1 cellular context compared by ENCODE assay signal in genomic region chr6:135280375-135281136, GRCh38.
TF ChIP-seq lines count a peak whose summit lies in the region.

No MANE protein-coding gene starts in this region.

TF ChIP-seq in K562, 482 proteins besides CTCF, POLR2A, EP300 and RAD21 (continued from another document and continues in another):
- TF ChIP-seq ZBTB9 (CRISPR knock-in tag; IDR thresholded peaks at IDR 0.05) (no peak), ARID3A (IDR thresholded peaks at IDR 0.05; ENCODE audit: borderline replicate concordance, low read depth, low read length) (peak; percentile 30; the same call in 1 of the 2 replicates), RNF2 (IDR thresholded peaks at IDR 0.05) (peak; percentile 64; the same call in 1 of the 2 replicates), CBFA2T2 (conservative IDR thresholded peaks at IDR 0.05) (no peak), ZNF584 (CRISPR knock-in tag; IDR thresholded peaks at IDR 0.05; ENCODE audit: low read depth) (no peak), JUN (IDR thresholded peaks at IDR 0.05; ENCODE audit: borderline replicate concordance, low read depth, low read length) (no peak), JUN (CRISPR knock-in tag; IDR thresholded peaks at IDR 0.05; ENCODE audit: borderline replicate concordance) (no peak), ZNF778 (CRISPR knock-in tag; IDR thresholded peaks at IDR 0.05) (no peak), POLR2H (tag; IDR thresholded peaks at IDR 0.05; ENCODE audit: low read depth) (0 out of 2 replicates have a peak, but pooled peaks have one; percentile 47), ZKSCAN3 (CRISPR knock-in tag; IDR thresholded peaks at IDR 0.05) (no peak), ZEB2 (IDR thresholded peaks at IDR 0.05) (no peak), RB1 (IDR thresholded peaks at IDR 0.05; ENCODE audit: low read depth) (no peak), BCLAF1 (IDR thresholded peaks at IDR 0.05; ENCODE audit: borderline replicate concordance in 1 of 2, control insufficient read depth in 1 of 2, low read depth in 2 of 2, low read length in 1 of 2) (no peak), ZNF639 (CRISPR knock-in tag; conservative IDR thresholded peaks at IDR 0.05 in 1 of 2, IDR thresholded peaks at IDR 0.05 in 1 of 2) (no peak), TCF3 (CRISPR knock-in tag; IDR thresholded peaks at IDR 0.05) (peak; percentile 38; the same call in 1 of the 2 replicates), FOXA1 (IDR thresholded peaks at IDR 0.05; ENCODE audit: borderline replicate concordance) (no peak), PKNOX1 (IDR thresholded peaks at IDR 0.05) (peak; percentile 69), ETV1 (tag; conservative IDR thresholded peaks at IDR 0.05; ENCODE audit: low read depth) (peak; percentile 91), SUPT5H (IDR thresholded peaks at IDR 0.05) (no peak), SMARCA4 (IDR thresholded peaks at IDR 0.05) (0 out of 2 replicates have a peak, but pooled peaks have one; percentile 15), ARID1B (IDR thresholded peaks at IDR 0.05) (peak; percentile 20), FOXP4 (CRISPR knock-in tag; IDR thresholded peaks at IDR 0.05; ENCODE audit: borderline replicate concordance) (no peak), NFXL1 (CRISPR knock-in tag; IDR thresholded peaks at IDR 0.05) (no peak), SRSF1 (IDR thresholded peaks at IDR 0.05; ENCODE audit: low read depth, low read length) (no peak), CHD2 (IDR thresholded peaks at IDR 0.05; ENCODE audit: low read depth, low read length) (no peak), CCAR2 (IDR thresholded peaks at IDR 0.05; ENCODE audit: low read depth, low read length) (no peak), ATF1 (CRISPR knock-in tag; IDR thresholded peaks at IDR 0.05) (no peak), ATF1 (tag; IDR thresholded peaks at IDR 0.05) (no peak), ZNF165 (CRISPR knock-in tag; IDR thresholded peaks at IDR 0.05; ENCODE audit: borderline replicate concordance) (no peak), ZBTB49 (CRISPR knock-in tag; IDR thresholded peaks at IDR 0.05; ENCODE audit: borderline replicate concordance) (no peak), MEIS2 (IDR thresholded peaks at IDR 0.05; ENCODE audit: partially characterized antibody) (peak; percentile 97), XRCC5 (IDR thresholded peaks at IDR 0.05; ENCODE audit: low read depth, low read length) (no peak), TCFL5 (CRISPR knock-in tag; conservative IDR thresholded peaks at IDR 0.05) (no peak), CHCHD3 (CRISPR knock-in tag; IDR thresholded peaks at IDR 0.05) (no peak), HDAC6 (IDR thresholded peaks at IDR 0.05; ENCODE audit: low read depth, low read length) (no peak), CREB5 (CRISPR knock-in tag; IDR thresholded peaks at IDR 0.05) (no peak), HDAC8 (tag; IDR thresholded peaks at IDR 0.05) (no peak), TEAD1 (CRISPR knock-in tag; IDR thresholded peaks at IDR 0.05) (no peak), TEAD2 (tag; IDR thresholded peaks at IDR 0.05) (no peak), ZNF583 (CRISPR knock-in tag; IDR thresholded peaks at IDR 0.05) (no peak), PRMT5 (CRISPR knock-in tag; IDR thresholded peaks at IDR 0.05) (no peak), TRIM28 (IDR thresholded peaks at IDR 0.05) (no peak), STAT6 (CRISPR knock-in tag; IDR thresholded peaks at IDR 0.05) (no peak), ZNF586 (CRISPR knock-in tag; conservative IDR thresholded peaks at IDR 0.05) (no peak), CEBPG (CRISPR knock-in tag; IDR thresholded peaks at IDR 0.05) (no peak), CEBPG (tag; conservative IDR thresholded peaks at IDR 0.05 in 1 of 2, IDR thresholded peaks at IDR 0.05 in 1 of 2) (0 out of 4 replicates have a peak, but pooled peaks of 1 of the 2 experiments have one; percentile 21), ELK1 (CRISPR knock-in tag; IDR thresholded peaks at IDR 0.05) (no peak)
